ENCODE assay signal across 20 cellular contexts in genomic region chr14:37650356-37651037, GRCh38. TPM values are rescaled to one million over a fixed set of nuclear protein-coding genes. Genes with fewer than 3 reads are reported as not detected.
DNase-seq lines count a peak whose midpoint lies in the region; ATAC-seq, FAIRE-seq and TF ChIP-seq lines count a peak whose summit lies in the region.
"Had no signal": no experiment of that assay in that cellular context is flagged by ENCODE, and none has a peak within 500 bp of the region (broad histone marks: within the 10 kb centered on the region; RNA-seq: fewer than 3 reads in every experiment).

No MANE protein-coding gene starts in this region.

- H3K4me1 ChIP-seq in HepG2 (ENCODE audit: insufficient read depth, low read length) (peaks cover 18% of the 10 kb centered on the region), adrenal gland (replicated peaks in 1 of 2) (no peaks in the 10 kb centered on the region)
- H3K4me1 ChIP-seq: BE2C, pancreas, vagina had no signal

- intact Hi-C loops in HepG2 (cut with micrococcal nuclease; ENCODE audit: unreplicated experiment) (no loop called here), adrenal gland (cut with DNase I) (no loop called here)

- H3K36me3 Mint-ChIP-seq in activated T-cell treated with anti-CD3 and anti-CD28 coated beads, Interleukin-2, amount 50 U/mL, for 4 hours (ENCODE audit: insufficient read depth) = no peaks in the 10 kb centered on the region

- CTCF ChIA-PET in HepG2 (lab: Yijun Ruan, JAX; ENCODE audit: low intra/inter-chr PET ratio, low total read pairs) = no interaction called here

- no peak for TF ChIP-seq CTCF in HepG2 (CRISPR knock-in tag; IDR thresholded peaks at IDR 0.05)
- TF ChIP-seq CTCF in adrenal gland (IDR thresholded peaks at IDR 0.05) = no peak

- H3K9me3 Mint-ChIP-seq in activated T-cell treated with anti-CD3 and anti-CD28 coated beads, Interleukin-2, amount 50 U/mL, for 4 hours = no peaks in the 10 kb centered on the region

- no peak overlapping the region for H3K9ac ChIP-seq in HepG2 (ENCODE audit: insufficient read depth, low read depth, low read length)

- TF ChIP-seq EP300 in HepG2 (IDR thresholded peaks at IDR 0.05; ENCODE audit: low read depth in 2 of 2, low read length in 2 of 2) = 0 out of 4 replicates have a peak, but pooled peaks of 1 of the 2 experiments have one; percentile 17
- TF ChIP-seq EP300 in HepG2 (CRISPR knock-in tag; IDR thresholded peaks at IDR 0.05; ENCODE audit: borderline replicate concordance) = no peak

- POLR2A ChIA-PET in HepG2 (lab: Yijun Ruan, JAX) = interaction anchor here (0.9 to 1.4 kb wide), 5 partner anchors 29 to 1520 kb away, joined by 3 to 8 read pairs (median 3); partner anchors contain the start of genes FOXA1, TRAPPC6B and TTC6

- WGBS in HepG2 (ENCODE audit: low lambda C conversion rate) = 52% methylated on average over 5 of the region's 5 CpGs
- WGBS in adrenal gland, 4 donors = 62 to 69% (median 64%) methylated on average over 5 of the region's 5 CpGs

- H3K79me2 ChIP-seq in HepG2 (ENCODE audit: insufficient read depth, low read length) = peaks cover 4% of the 10 kb centered on the region

- peak overlapping the region; percentile 30 for H3K27ac ChIP-seq in HepG2 (ENCODE audit: extremely low read length, insufficient read depth, low read length)
- no peak overlapping the region for H3K27ac ChIP-seq in adrenal gland
- H3K27ac ChIP-seq: pancreas, SJCRH30, vagina had no signal

- no peak overlapping the region for H3K4me3 Mint-ChIP-seq in activated T-cell treated with anti-CD3 and anti-CD28 coated beads, Interleukin-2, amount 50 U/mL, for 4 hours
- H3K4me3 Mint-ChIP-seq: stimulated activated naive CD8-positive, alpha-beta T cell treated with anti-CD3 and anti-CD28 coated beads, Interleukin-15, Interleukin-2, amounts not matched to agents 100 ng/mL and 50 ng/mL, for 24 hours had no signal

- no peaks in the 10 kb centered on the region for H3K4me1 Mint-ChIP-seq in activated T-cell treated with anti-CD3 and anti-CD28 coated beads, Interleukin-2, amount 50 U/mL, for 4 hours (ENCODE audit: low read depth)

- H2AFZ ChIP-seq in HepG2 (ENCODE audit: low read length) = no peak overlapping the region

- in situ Hi-C loops in HepG2 (cut with HindIII; ENCODE audit: extremely low pct_ligation_motif_present, low pct_unique_long_range_greater_than_20kb) = no loop called here

- FAIRE-seq in HepG2 (lab: Jason Lieb, UNC) = peak; percentile 34
- FAIRE-seq: H54, pancreas had no signal

- BruUV-seq in HepG2 (replicated peaks; lab: Mats Ljungman, UMichigan) = no TSS peak

- DNase-seq in Daoy (ENCODE audit: low read depth) = peak; percentile 54
- peak; percentile 33 for DNase-seq in NCI-H146 treated with DMSO at 0.1 percent for 48 hours (lab: John Stamatoyannopoulos, UW; ENCODE audit: unreplicated experiment)
- peak; percentile 2 for DNase-seq in amniotic epithelial cell (ENCODE audit: low read depth)
- peak; percentile 82 for DNase-seq in HepG2 (ENCODE audit: low spot score)
- no peak for DNase-seq in MV-4-11 (lab: John Stamatoyannopoulos, UW)
- DNase-seq in adrenal gland = no peak
- no peak for DNase-seq in activated T-cell treated with anti-CD3 and anti-CD28 coated beads, Interleukin-2, amount 50 U/mL, for 4 hours
- DNase-seq: activated T-cell treated with anti-CD3 and anti-CD28 coated beads, Interleukin-2, amount 50 U/mL, for 48 hours; BE2C; DND-41; hippocampal formation; left cardiac atrium; NK-92 treated with Interleukin-12 subunit alpha and Interleukin-12 subunit beta, amount 100 ng/mL, for 24 hours; pancreas; T-helper 9 cell had no signal

- TF ChIP-seq POLR2A in HepG2 (IDR thresholded peaks at IDR 0.05; ENCODE audit: insufficient read depth in 1 of 2, low read depth in 2 of 2, low read length in 2 of 2) (no peak), adrenal gland (IDR thresholded peaks at IDR 0.05) (no peak)

- ATAC-seq in HepG2 (peak; percentile 97), GM19035 (IDR thresholded peaks at IDR 0.05; ENCODE audit: unreplicated experiment) (no peak)
- no peak for ATAC-seq in activated T-cell treated with anti-CD3 and anti-CD28 coated beads, Interleukin-2, amount 50 U/mL, for 4 hours
- ATAC-seq: left cardiac atrium, pancreas had no signal

- H3K4me2 ChIP-seq in HepG2 (ENCODE audit: low read depth, low read length) = peak overlapping the region; percentile 43

- H3K9me3 ChIP-seq in HepG2 (ENCODE audit: low read length) (no peaks in the 10 kb centered on the region), adrenal gland (replicated peaks in 1 of 3) (no peaks in the 10 kb centered on the region)
- H3K9me3 ChIP-seq: BE2C, pancreas, SJCRH30, vagina had no signal

- no peaks in the 10 kb centered on the region for H4K20me1 ChIP-seq in HepG2 (ENCODE audit: insufficient read depth, low read length)

- H3K4me3 ChIP-seq in HepG2 (replicated peaks in 1 of 3; ENCODE audit: insufficient read depth in 1 of 3, low read depth in 2 of 3, low read length in 3 of 3) (no peak overlapping the region), adrenal gland (no peak overlapping the region)
- H3K4me3 ChIP-seq: pancreas, SJCRH30, vagina had no signal

- no peak for TF ChIP-seq RAD21 in HepG2 (CRISPR knock-in tag; IDR thresholded peaks at IDR 0.05)

- no peaks in the 10 kb centered on the region for H3K36me3 ChIP-seq in HepG2 (replicated peaks in 1 of 2; ENCODE audit: control insufficient read depth in 1 of 2, insufficient read depth in 2 of 2, low read length in 2 of 2)
- no peaks in the 10 kb centered on the region for H3K36me3 ChIP-seq in adrenal gland (replicated peaks in 1 of 2)
- H3K36me3 ChIP-seq: BE2C, pancreas, SJCRH30, vagina had no signal

- H3K27me3 Mint-ChIP-seq in activated T-cell treated with anti-CD3 and anti-CD28 coated beads, Interleukin-2, amount 50 U/mL, for 4 hours (ENCODE audit: low read depth) = no peaks in the 10 kb centered on the region
- H3K27me3 Mint-ChIP-seq: stimulated activated naive CD8-positive, alpha-beta T cell treated with anti-CD3 and anti-CD28 coated beads, Interleukin-15, Interleukin-2, amounts not matched to agents 100 ng/mL and 50 ng/mL, for 24 hours had no signal

- no peaks in the 10 kb centered on the region for H3K27me3 ChIP-seq in HepG2 (ENCODE audit: control insufficient read depth in 1 of 2, insufficient read depth in 2 of 2, low read length in 2 of 2)
- H3K27me3 ChIP-seq in adrenal gland = no peaks in the 10 kb centered on the region
- H3K27me3 ChIP-seq: pancreas, SJCRH30, vagina had no signal

RNA-seq across cellular contexts. Expression of gene TTC6, which starts 55.1 kb away (rescaled TPM):
- 2.2 and 9.3 TPM in 2 replicates for total RNA-seq in Daoy (2014; rRNA removed; shearing (Covaris generic))
- total RNA-seq in HepG2 (2016; rRNA removed; fragmentation: Illumina TruSeq; extraction: Trizol) = 13.2 and 27.4 TPM in 2 replicates
- total RNA-seq in HepG2 (2016; cell fraction: cytosol; rRNA removed; fragmentation: Illumina TruSeq; extraction: Trizol; ENCODE audit: low read depth) = 21.5 and 24.0 TPM in 2 replicates
- 11.2 and 26.5 TPM in 2 replicates for total RNA-seq in HepG2 (2016; cell fraction: insoluble cytoplasmic fraction; rRNA removed; fragmentation: Illumina TruSeq; extraction: Trizol)
- 16.2 and 16.4 TPM in 2 replicates for total RNA-seq in HepG2 (2016; cell fraction: membrane; rRNA removed; fragmentation: Illumina TruSeq; extraction: Trizol)
- total RNA-seq in HepG2 (2016; cell fraction: nucleus; rRNA removed; fragmentation: Illumina TruSeq; extraction: Trizol) = 87.8 and 88.1 TPM in 2 replicates
- 8.6 and 9.3 TPM in 2 replicates for polyA plus RNA-seq in HepG2 (2011; rRNA removed)
- polyA plus RNA-seq in HepG2 (2011; cell fraction: cytosol; rRNA removed) = 2.6 and 3.9 TPM in 2 replicates
- polyA plus RNA-seq in HepG2 (2011; cell fraction: nucleus; rRNA removed) = 28.3 and 28.6 TPM in 2 replicates
- 7.9 and 8.5 TPM in 2 replicates for polyA plus RNA-seq in HepG2 (2012)
- 3.5 and 4.5 TPM in 2 replicates for polyA plus RNA-seq in HepG2 (2016; cell fraction: cytosol; fragmentation: Illumina TruSeq; extraction: Trizol; ENCODE audit: low read depth)
- polyA plus RNA-seq in HepG2 (2016; cell fraction: insoluble cytoplasmic fraction; fragmentation: Illumina TruSeq; extraction: Trizol; ENCODE audit: low read depth) = 5.4 and 8.4 TPM in 2 replicates
- 4.9 and 5.2 TPM in 2 replicates for polyA plus RNA-seq in HepG2 (2016; cell fraction: membrane; fragmentation: Illumina TruSeq; extraction: Trizol; ENCODE audit: low read depth)
- polyA plus RNA-seq in HepG2 (2016; cell fraction: nucleus; fragmentation: Illumina TruSeq; extraction: Trizol; ENCODE audit: insufficient read depth, low read depth) = 52.2 and 52.8 TPM in 2 replicates
- 0.61 and 8.5 TPM in 2 replicates for polyA minus RNA-seq in HepG2 (2011; rRNA and poly(A)+ RNA removed; ENCODE audit: low replicate concordance)
- polyA minus RNA-seq in HepG2 (2011; cell fraction: cytosol; rRNA and poly(A)+ RNA removed) = 4.9 and 5.1 TPM in 2 replicates
- polyA minus RNA-seq in HepG2 (2011; cell fraction: nucleus; rRNA and poly(A)+ RNA removed) = 136 TPM in 2 replicates
- not detected for total RNA-seq in adrenal gland
- polyA plus RNA-seq in adrenal gland = not detected
- total RNA-seq in activated T-cell treated with anti-CD3 and anti-CD28 coated beads, Interleukin-2, amount 50 U/mL, for 4 hours = not detected
- total RNA-seq: left cardiac atrium had no signal

RNA-seq across cellular contexts. Expression of gene FOXA1, which starts 55.4 kb away (rescaled TPM):
- total RNA-seq in Daoy (2014; rRNA removed; shearing (Covaris generic)) = 6.5 and 11.2 TPM in 2 replicates
- total RNA-seq in HepG2 (2016; rRNA removed; fragmentation: Illumina TruSeq; extraction: Trizol) (58.1 and 58.6 TPM in 2 replicates), adrenal gland (1 to 10 TPM in 2 of 8 donors, under 1 TPM in 5, not detected in 1; 0.13 to 3.0 (median 0.63) TPM)
- 14.5 and 16.1 TPM in 2 replicates for total RNA-seq in HepG2 (2016; cell fraction: cytosol; rRNA removed; fragmentation: Illumina TruSeq; extraction: Trizol; ENCODE audit: low read depth)
- total RNA-seq in HepG2 (2016; cell fraction: insoluble cytoplasmic fraction; rRNA removed; fragmentation: Illumina TruSeq; extraction: Trizol) = 51.7 and 53.7 TPM in 2 replicates
- 58.2 and 61.8 TPM in 2 replicates for total RNA-seq in HepG2 (2016; cell fraction: membrane; rRNA removed; fragmentation: Illumina TruSeq; extraction: Trizol)
- total RNA-seq in HepG2 (2016; cell fraction: nucleus; rRNA removed; fragmentation: Illumina TruSeq; extraction: Trizol) = 59.1 and 60.1 TPM in 2 replicates
- polyA plus RNA-seq in HepG2 (2011; rRNA removed) (43.4 and 47.6 TPM in 2 replicates), adrenal gland (under 1 TPM; 0.03 to 0.15 (median 0.08) TPM)
- 41.8 and 44.7 TPM in 2 replicates for polyA plus RNA-seq in HepG2 (2011; cell fraction: cytosol; rRNA removed)
- 54.5 and 66.1 TPM in 2 replicates for polyA plus RNA-seq in HepG2 (2011; cell fraction: nucleus; rRNA removed)
- polyA plus RNA-seq in HepG2 (2012) = 32.0 and 32.4 TPM in 2 replicates
- 9.3 and 9.9 TPM in 2 replicates for polyA plus RNA-seq in HepG2 (2016; cell fraction: cytosol; fragmentation: Illumina TruSeq; extraction: Trizol; ENCODE audit: low read depth)
- polyA plus RNA-seq in HepG2 (2016; cell fraction: insoluble cytoplasmic fraction; fragmentation: Illumina TruSeq; extraction: Trizol; ENCODE audit: low read depth) = 93.1 and 102 TPM in 2 replicates
- polyA plus RNA-seq in HepG2 (2016; cell fraction: membrane; fragmentation: Illumina TruSeq; extraction: Trizol; ENCODE audit: low read depth) = 37.3 and 39.0 TPM in 2 replicates
- 98.8 and 112 TPM in 2 replicates for polyA plus RNA-seq in HepG2 (2016; cell fraction: nucleus; fragmentation: Illumina TruSeq; extraction: Trizol; ENCODE audit: insufficient read depth, low read depth)
- polyA minus RNA-seq in HepG2 (2011; rRNA and poly(A)+ RNA removed; ENCODE audit: low replicate concordance) = 4.0 and 60.9 TPM in 2 replicates
- polyA minus RNA-seq in HepG2 (2011; cell fraction: cytosol; rRNA and poly(A)+ RNA removed) = 54.0 and 57.6 TPM in 2 replicates
- 76.0 and 85.0 TPM in 2 replicates for polyA minus RNA-seq in HepG2 (2011; cell fraction: nucleus; rRNA and poly(A)+ RNA removed)
- under 1 TPM; 0.34 to 0.68 (median 0.35) TPM for total RNA-seq in activated T-cell treated with anti-CD3 and anti-CD28 coated beads, Interleukin-2, amount 50 U/mL, for 4 hours
- total RNA-seq: left cardiac atrium had no signal

Comparison
In these comparisons a context has a peak if more than half of its experiments do, and no peak if none do; other contexts are left out.
1. DNase-seq: peak in Daoy (single experiment), NCI-H146 treated with DMSO at 0.1 percent for 48 hours (single experiment), amniotic epithelial cell (single experiment) and HepG2 (single experiment); none in MV-4-11 (single experiment), adrenal gland (0 of 7) and activated T-cell treated with anti-CD3 and anti-CD28 coated beads, Interleukin-2, amount 50 U/mL, for 4 hours (single experiment).